ENCODE assay signal across 30 cellular contexts in genomic region chr20:42274977-42275376, GRCh38.
"Had no signal": no experiment of that assay in that cellular context is flagged by ENCODE, and none has a peak within 500 bp of the region (broad histone marks: within the 10 kb centered on the region; RNA-seq: fewer than 3 reads in every experiment).

No MANE protein-coding gene starts in this region.

- H3K4me2 ChIP-seq: smooth muscle cell had no signal

- H3K4me1 Mint-ChIP-seq: immature natural killer cell, naive B cell, neural crest cell had no signal

- H3K27me3 ChIP-seq: colonic mucosa, right lobe of liver, stomach, thyroid gland, vagina had no signal

- H3K27me3 Mint-ChIP-seq: naive B cell; natural killer cell treated with Interleukin-12 subunit alpha and Interleukin-12 subunit beta and Interleukin-15 and Interleukin-18, amount 100 ng/mL, for 72 hours had no signal

- H3K9ac ChIP-seq: parathyroid adenoma had no signal

- H3K27ac Mint-ChIP-seq: dendritic cell treated with granulocyte-macrophage colony-stimulating factor and Interleukin-4, amounts not matched to agents 40 ng/mL and 50 ng/mL, for 4 days; immature natural killer cell; naive B cell; natural killer cell treated with Interleukin-12 subunit alpha and Interleukin-12 subunit beta and Interleukin-15 and Interleukin-18, amount 100 ng/mL, for 72 hours; progenitor cell of endocrine pancreas had no signal

- H3K4me3 Mint-ChIP-seq: dendritic cell treated with granulocyte-macrophage colony-stimulating factor and Interleukin-4, amounts not matched to agents 40 ng/mL and 50 ng/mL, for 4 days; immature natural killer cell; naive B cell; natural killer cell treated with Interleukin-12 subunit alpha and Interleukin-12 subunit beta and Interleukin-15 and Interleukin-18, amount 100 ng/mL, for 72 hours; neural crest cell had no signal

- FAIRE-seq: endothelial cell of umbilical vein had no signal

- H3K9me3 Mint-ChIP-seq: dendritic cell treated with granulocyte-macrophage colony-stimulating factor and Interleukin-4, amounts not matched to agents 40 ng/mL and 50 ng/mL, for 4 days had no signal

- H3K79me2 ChIP-seq: parathyroid adenoma had no signal

- ATAC-seq: heart right ventricle; left ventricle myocardium superior; lower lobe of right lung; mucosa of descending colon; natural killer cell treated with Interleukin-12 subunit alpha and Interleukin-12 subunit beta and Interleukin-15 and Interleukin-18, amount 100 ng/mL, for 72 hours; right lobe of liver had no signal

- H3K36me3 Mint-ChIP-seq: immature natural killer cell; naive B cell; natural killer cell treated with Interleukin-12 subunit alpha and Interleukin-12 subunit beta and Interleukin-15 and Interleukin-18, amount 100 ng/mL, for 72 hours had no signal

- H3K36me3 ChIP-seq: colonic mucosa, esophagus squamous epithelium, heart right ventricle, lower lobe of right lung, right lobe of liver, stomach, thyroid gland, vagina had no signal

- H3K4me1 ChIP-seq: colonic mucosa, esophagus squamous epithelium, heart right ventricle, lower lobe of right lung, right lobe of liver, stomach, thyroid gland, vagina had no signal

- H3K27ac ChIP-seq: colonic mucosa, esophagus squamous epithelium, heart right ventricle, lower lobe of right lung, parathyroid adenoma, right lobe of liver, stomach, thyroid gland, vagina had no signal

- DNase-seq: colonic mucosa; effector CD8-positive, alpha-beta T cell; esophagus squamous epithelium; foreskin melanocyte; glutamatergic neuron; heart right ventricle; hypothalamus; immature natural killer cell; islet precursor cell; left ventricle myocardium superior; lower lobe of right lung; mucosa of descending colon; naive B cell; right lobe of liver; stimulated activated CD4-positive, alpha-beta T cell treated with anti-CD3 and anti-CD28 coated beads, Interleukin-12 subunit alpha, Interleukin-12 subunit beta, amount 100 ng/mL, for 4 hours; stimulated activated CD4-positive, alpha-beta T cell treated with anti-CD3 and anti-CD28 coated beads, Interleukin-1b, Interleukin-23, amount 100 ng/mL, for 48 hours; stimulated activated CD4-positive, alpha-beta T cell treated with anti-CD3 and anti-CD28 coated beads, Interleukin-4, amount 100 ng/mL, for 1 hour; stimulated activated CD8-positive, alpha-beta memory T cell treated with anti-CD3 and anti-CD28 coated beads, Interleukin-4, amount 100 ng/mL, for 48 hours; stimulated activated naive CD4-positive, alpha-beta T cell treated with Interleukin-2 at 50 U/mL for 16 hours; stomach; thyroid gland; trophoblast cell had no signal

- H3K4me3 ChIP-seq: colonic mucosa, esophagus squamous epithelium, heart right ventricle, lower lobe of right lung, mucosa of descending colon, right lobe of liver, smooth muscle cell, stomach, thyroid gland, vagina had no signal
